In genomic region chr11:66692446-66692845, GRCh38 we compare ENCODE assay signal across 33 cellular contexts. TPM values are rescaled to one million over a fixed set of nuclear protein-coding genes. Genes with fewer than 3 reads are reported as not detected.
"Had no signal": no experiment of that assay in that cellular context is flagged by ENCODE, and none has a peak within 500 bp of the region (broad histone marks: within the 10 kb centered on the region; RNA-seq: fewer than 3 reads in every experiment).

No MANE protein-coding gene starts in this region.

- H3K4me3 ChIP-seq: Peyer's patch had no signal

- DNase-seq: activated CD4-positive, alpha-beta memory T cell treated with anti-CD3 and anti-CD28 coated beads, Interleukin-2, amount 10 ng/mL, durations not matched to agents 7 days and 5 days; activated CD4-positive, alpha-beta T cell treated with anti-CD3 and anti-CD28 coated beads for 1 hour; activated CD4-positive, alpha-beta T cell treated with anti-CD3 and anti-CD28 coated beads for 48 hours; activated CD4-positive, CD25-positive, alpha-beta regulatory T cell; activated CD8-positive, alpha-beta memory T cell treated with anti-CD3 and anti-CD28 coated beads for 24 hours; activated CD8-positive, alpha-beta memory T cell treated with anti-CD3 and anti-CD28 coated beads, Interleukin-2, amount 10 ng/mL, durations not matched to agents 7 days and 5 days; activated CD8-positive, alpha-beta memory T cell treated with anti-CD3 and anti-CD28 coated beads, Interleukin-2, amount 50 U/mL, for 48 hours; activated effector memory CD4-positive, alpha-beta T cell treated with Interleukin-2 at 50 U/mL for 16 hours; activated naive CD4-positive, alpha-beta T cell treated with anti-CD3 and anti-CD28 coated beads, Interleukin-2, amount 10 ng/mL, durations not matched to agents 7 days and 5 days; activated naive CD8-positive, alpha-beta T cell treated with anti-CD3 and anti-CD28 coated beads, Interleukin-2, amount 50 U/mL, for 24 hours; activated T-cell treated with anti-CD3 and anti-CD28 coated beads, Interleukin-2, amount 50 U/mL, for 48 hours; anterior cingulate cortex; brain microvascular endothelial cell; Karpas-422; KBM-7; NCI-H1105; NCI-H1417 treated with DMSO at 0.1 percent for 48 hours; NCI-H187 treated with DMSO at 0.1 percent for 48 hours; NCI-H2081 treated with DMSO at 0.1 percent for 48 hours; NCI-H510A; NCI-H526; NCI-H748 treated with DMSO at 0.1 percent for 48 hours; NK-92 treated with Interleukin-12 subunit alpha and Interleukin-12 subunit beta, amount 100 ng/mL, for 24 hours; PC-3; Peyer's patch; RPMI8226; SIG-M5; SW 1271; T-helper 1 cell; T-helper 2 cell; T-helper 9 cell; WERI-Rb-1 had no signal

- H3K27me3 ChIP-seq: brain microvascular endothelial cell, Peyer's patch had no signal

- H3K36me3 ChIP-seq: brain microvascular endothelial cell, Peyer's patch had no signal

- H3K9me3 ChIP-seq: Peyer's patch had no signal

- H3K27ac ChIP-seq: brain microvascular endothelial cell, Peyer's patch, WERI-Rb-1 had no signal

RNA-seq across cellular contexts. Expression of gene SPTBN2, which starts 36.6 kb away (rescaled TPM):
- polyA plus RNA-seq: IgD-negative memory B cell had no signal
